ENCODE assay signal across 25 cellular contexts in the genomic region with DNA sequence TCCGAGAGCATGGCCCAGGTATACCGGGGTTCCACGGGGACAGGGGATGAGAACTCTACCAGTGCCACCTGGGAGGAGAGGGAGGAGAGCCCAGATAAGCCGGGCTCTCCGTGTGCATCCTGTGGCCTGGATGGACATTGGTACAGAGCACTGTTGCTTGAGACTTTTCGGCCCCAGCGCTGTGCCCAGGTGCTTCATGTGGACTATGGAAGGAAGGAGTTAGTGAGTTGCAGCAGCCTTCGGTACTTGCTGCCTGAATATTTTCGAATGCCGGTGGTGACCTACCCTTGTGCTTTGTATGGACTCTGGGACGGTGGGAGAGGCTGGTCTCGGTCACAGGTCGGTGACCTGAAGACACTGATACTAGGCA. TPM values are rescaled to one million over a fixed set of nuclear protein-coding genes. Genes with fewer than 3 reads are reported as not detected.
"Had no signal": no experiment of that assay in that cellular context is flagged by ENCODE, and none has a peak within 500 bp of the region (broad histone marks: within the 10 kb centered on the region; RNA-seq: fewer than 3 reads in every experiment).

No MANE protein-coding gene starts in this region.

- FAIRE-seq: RCC 7860 had no signal

- DNase-seq: IMR-90, Karpas-422, KG1, MG63, NCI-H1092, NCI-H1105 treated with DMSO at 0.1 percent for 48 hours, NCI-H1417 treated with DMSO at 0.1 percent for 48 hours, NCI-H146, NCI-H1694 treated with DMSO at 0.1 percent for 48 hours, NCI-H1930, NCI-H2081, NCI-H2107, NCI-H226, NCI-H446, NCI-H510A, NCI-H524 treated with DMSO at 0.1 percent for 48 hours, NCI-H69, NCI-H774, RPMI8226, SIG-M5 had no signal

- H3K36me3 ChIP-seq: MG63, SJSA1 had no signal

- H3K4me1 ChIP-seq: SJSA1 had no signal

- H3K9me3 ChIP-seq: MG63, SJSA1 had no signal

- H3K27me3 ChIP-seq: MG63, SJSA1 had no signal

- H3K27ac ChIP-seq: SJSA1, SK-N-MC had no signal

- H3K4me3 ChIP-seq: MG63, SJSA1, SK-N-MC had no signal

RNA-seq across cellular contexts. Expression of a gene that starts 1.3 kb away (rescaled TPM):
- total RNA-seq: HT-29, IMR-90, SJSA1 had no signal
- polyA plus RNA-seq: IMR-90 had no signal

RNA-seq across cellular contexts. Expression of a gene that starts 36.2 kb away (rescaled TPM):
- total RNA-seq: IMR-90 had no signal

RNA-seq across cellular contexts. Expression of a gene that starts 36.3 kb away (rescaled TPM):
- total RNA-seq: IMR-90 had no signal

RNA-seq across cellular contexts. Expression of a gene that starts 46.2 kb away (rescaled TPM):
- total RNA-seq: HT-29, IMR-90, SJSA1 had no signal
- polyA plus RNA-seq: IMR-90 had no signal

RNA-seq across cellular contexts. Expression of a gene that starts 57.8 kb away (rescaled TPM):
- total RNA-seq: HT-29, IMR-90, Right ventricle myocardium superior, SJSA1 had no signal
- polyA plus RNA-seq: IMR-90 had no signal
